Comparison of ENCODE assay signal across 7 cellular contexts in the genomic region with DNA sequence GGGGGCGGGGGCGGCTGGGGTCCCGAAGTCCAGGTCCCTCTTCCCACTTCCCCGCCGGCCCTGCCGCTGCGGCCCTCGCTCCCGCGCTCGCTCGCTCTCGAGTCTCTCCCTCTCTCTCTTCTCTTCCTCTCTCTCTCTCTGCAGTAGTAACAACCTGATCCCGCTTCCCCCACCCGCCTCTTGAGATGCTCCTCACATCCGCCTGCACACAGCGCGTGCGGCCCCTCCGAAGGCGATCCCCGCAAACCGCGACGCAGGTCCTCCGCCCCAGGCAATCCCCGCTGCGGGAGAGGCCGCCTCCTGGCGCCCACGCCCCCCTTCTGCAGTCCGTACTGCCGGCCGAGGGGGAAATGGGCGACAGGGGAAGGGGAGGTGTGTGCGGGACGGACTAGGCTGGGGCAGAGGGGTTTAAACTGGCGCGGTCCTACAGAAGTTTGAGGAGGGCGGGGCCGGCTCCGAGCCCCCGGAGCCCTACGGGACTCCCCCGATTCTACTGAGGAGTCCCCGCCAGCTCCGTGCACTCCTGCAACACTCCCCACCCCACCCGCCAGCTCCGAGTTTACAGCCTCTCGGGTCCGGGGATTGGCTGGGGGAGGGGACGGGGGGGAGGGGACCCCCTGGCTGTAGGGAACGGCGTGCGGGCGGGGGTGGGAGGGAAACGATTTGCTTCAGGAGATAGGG. TPM values are rescaled to one million over a fixed set of nuclear protein-coding genes. Genes with fewer than 3 reads are reported as not detected.
DNase-seq lines count a peak whose midpoint lies in the region; ATAC-seq and TF ChIP-seq lines count a peak whose summit lies in the region.
"Not testable (repeated sequence)": the region's sequence is repeated elsewhere in the genome, so short reads cannot be mapped to it uniquely, and the experiment has no call there.

No MANE protein-coding gene starts in this region.

- TF ChIP-seq CTCF in GM23338 (conservative IDR thresholded peaks at IDR 0.05; ENCODE audit: low read depth in 2 of 2); activated B cell treated with CpG ODN at 0.5 μM for 24 hours (IDR thresholded peaks at IDR 0.05); endodermal cell (conservative IDR thresholded peaks at IDR 0.05): not testable (repeated sequence)

- peaks cover 38% of the 10 kb centered on the region for H3K27me3 ChIP-seq in GM23338 (ENCODE audit: insufficient read depth)
- not testable (repeated sequence) for H3K27me3 ChIP-seq in endodermal cell (ENCODE audit: control insufficient read depth, insufficient read depth, low read length, poor library complexity, severe bottlenecking)

- H3K9me2 ChIP-seq in GM23338 (ENCODE audit: insufficient read depth) = not testable (repeated sequence)

- not testable (repeated sequence) for H3K27ac ChIP-seq in GM23338 (ENCODE audit: low read depth); endodermal cell (ENCODE audit: low read depth, low read length)

- not testable (repeated sequence) for H3K79me2 ChIP-seq in GM23338 (replicated peaks; ENCODE audit: insufficient read depth)

- not testable (repeated sequence) for DNase-seq in GM23338 (ENCODE audit: low spot score); activated B cell treated with CpG ODN at 0.5 μM for 24 hours; activated T-cell treated with anti-CD3 and anti-CD28 coated beads, Interleukin-2, amount 50 U/mL, for 72 hours; endodermal cell; left lobe of liver (ENCODE audit: low spot score); stimulated activated effector memory CD8-positive, alpha-beta T cell treated with anti-CD3 and anti-CD28 coated beads, Interleukin-12 subunit alpha, Interleukin-12 subunit beta, amount 100 ng/mL, for 72 hours (ENCODE audit: low spot score in 2 of 2)
- DNase-seq in naive thymus-derived CD8-positive, alpha-beta T cell = peak in 1 of 10 donors; percentile 10

- H3K27ac Mint-ChIP-seq in GM23338; activated B cell treated with CpG ODN at 0.5 μM for 24 hours; activated T-cell treated with anti-CD3 and anti-CD28 coated beads, Interleukin-2, amount 50 U/mL, for 72 hours; endodermal cell; naive thymus-derived CD8-positive, alpha-beta T cell; stimulated activated effector memory CD8-positive, alpha-beta T cell treated with anti-CD3 and anti-CD28 coated beads, Interleukin-12 subunit alpha, Interleukin-12 subunit beta, amount 100 ng/mL, for 72 hours: not testable (repeated sequence)

- POLR2A ChIA-PET in activated B cell treated with CpG ODN at 0.5 μM for 24 hours (lab: Charles Lee); naive thymus-derived CD8-positive, alpha-beta T cell (lab: Charles Lee): not testable (repeated sequence)

- H3K9me3 Mint-ChIP-seq in GM23338; activated B cell treated with CpG ODN at 0.5 μM for 24 hours; activated T-cell treated with anti-CD3 and anti-CD28 coated beads, Interleukin-2, amount 50 U/mL, for 72 hours; endodermal cell; naive thymus-derived CD8-positive, alpha-beta T cell; stimulated activated effector memory CD8-positive, alpha-beta T cell treated with anti-CD3 and anti-CD28 coated beads, Interleukin-12 subunit alpha, Interleukin-12 subunit beta, amount 100 ng/mL, for 72 hours: not testable (repeated sequence)

- intact Hi-C loops in activated B cell treated with CpG ODN at 0.5 μM for 24 hours (cut with micrococcal nuclease) = not testable (repeated sequence)

- ATAC-seq in GM23338 (peak; percentile 17), activated B cell treated with CpG ODN at 0.5 μM for 24 hours (ENCODE audit: low read depth) (peak; percentile 10), left lobe of liver (peak; percentile 24)
- peak; percentile 61 to 64 for ATAC-seq in activated T-cell treated with anti-CD3 and anti-CD28 coated beads, Interleukin-2, amount 50 U/mL, for 72 hours (replicated peaks in 1 of 2)
- ATAC-seq in naive thymus-derived CD8-positive, alpha-beta T cell = peak; percentile 65 to 81
- peak; percentile 60 for ATAC-seq in stimulated activated effector memory CD8-positive, alpha-beta T cell treated with anti-CD3 and anti-CD28 coated beads, Interleukin-12 subunit alpha, Interleukin-12 subunit beta, amount 100 ng/mL, for 72 hours

- H2AFZ ChIP-seq in GM23338 = not testable (repeated sequence)

- CTCF ChIA-PET in activated B cell treated with CpG ODN at 0.5 μM for 24 hours (lab: Charles Lee) = not testable (repeated sequence)

- H3K36me3 Mint-ChIP-seq in GM23338 (ENCODE audit: low read depth); activated B cell treated with CpG ODN at 0.5 μM for 24 hours (ENCODE audit: low read depth); activated T-cell treated with anti-CD3 and anti-CD28 coated beads, Interleukin-2, amount 50 U/mL, for 72 hours (ENCODE audit: insufficient read depth in 2 of 2); endodermal cell (ENCODE audit: low read depth); naive thymus-derived CD8-positive, alpha-beta T cell; stimulated activated effector memory CD8-positive, alpha-beta T cell treated with anti-CD3 and anti-CD28 coated beads, Interleukin-12 subunit alpha, Interleukin-12 subunit beta, amount 100 ng/mL, for 72 hours: not testable (repeated sequence)

- peak overlapping the region; percentile 49; the same call in 1 of the 2 replicates for H3K4me3 ChIP-seq in GM23338
- not testable (repeated sequence) for H3K4me3 ChIP-seq in endodermal cell (ENCODE audit: low read length)

- not testable (repeated sequence) for H3K36me3 ChIP-seq in GM23338 (ENCODE audit: insufficient read depth); endodermal cell (ENCODE audit: control insufficient read depth, insufficient read depth, low read length)

- H3K27me3 Mint-ChIP-seq in GM23338 (ENCODE audit: insufficient read depth, low read depth, poor library complexity) (peaks cover 12% of the 10 kb centered on the region), endodermal cell (ENCODE audit: insufficient read depth) (peaks cover 15% of the 10 kb centered on the region)
- H3K27me3 Mint-ChIP-seq in activated B cell treated with CpG ODN at 0.5 μM for 24 hours; activated T-cell treated with anti-CD3 and anti-CD28 coated beads, Interleukin-2, amount 50 U/mL, for 72 hours (ENCODE audit: low read depth); naive thymus-derived CD8-positive, alpha-beta T cell: not testable (repeated sequence)

- H3K4me1 Mint-ChIP-seq in GM23338; activated B cell treated with CpG ODN at 0.5 μM for 24 hours; activated T-cell treated with anti-CD3 and anti-CD28 coated beads, Interleukin-2, amount 50 U/mL, for 72 hours (ENCODE audit: low read depth); endodermal cell; naive thymus-derived CD8-positive, alpha-beta T cell; stimulated activated effector memory CD8-positive, alpha-beta T cell treated with anti-CD3 and anti-CD28 coated beads, Interleukin-12 subunit alpha, Interleukin-12 subunit beta, amount 100 ng/mL, for 72 hours: not testable (repeated sequence)

- WGBS in endodermal cell (ENCODE audit: insufficient coverage in 1 of 2, insufficient read length in 1 of 2), 2 experiments = no CpG with 5 or more reads among the region's 57 CpGs

- H4K20me1 ChIP-seq in GM23338 (replicated peaks; ENCODE audit: insufficient read depth) = not testable (repeated sequence)

- H3K4me3 Mint-ChIP-seq in GM23338 (peak overlapping the region; percentile 43; the same call in 2 of the 3 replicates), endodermal cell (peak overlapping the region; percentile 39)
- not testable (repeated sequence) for H3K4me3 Mint-ChIP-seq in activated B cell treated with CpG ODN at 0.5 μM for 24 hours
- H3K4me3 Mint-ChIP-seq in activated T-cell treated with anti-CD3 and anti-CD28 coated beads, Interleukin-2, amount 50 U/mL, for 72 hours = peak overlapping the region in 1 of 2 donors; percentile 65
- H3K4me3 Mint-ChIP-seq in naive thymus-derived CD8-positive, alpha-beta T cell = peak overlapping the region in 5 of 10 donors; percentile 40 to 72 (median 45)
- peak overlapping the region; percentile 32 for H3K4me3 Mint-ChIP-seq in stimulated activated effector memory CD8-positive, alpha-beta T cell treated with anti-CD3 and anti-CD28 coated beads, Interleukin-12 subunit alpha, Interleukin-12 subunit beta, amount 100 ng/mL, for 72 hours

- H3F3A ChIP-seq in GM23338 (replicated peaks; ENCODE audit: low read depth) = not testable (repeated sequence)

- not testable (repeated sequence) for H3K4me1 ChIP-seq in GM23338 (ENCODE audit: insufficient read depth); endodermal cell (ENCODE audit: control insufficient read depth, insufficient read depth, low read length)

- not testable (repeated sequence) for H3K9ac ChIP-seq in endodermal cell (ENCODE audit: extremely low read depth, low read length, poor library complexity, severe bottlenecking)

- peak overlapping the region; percentile 73; the same call in 1 of the 2 replicates for H3K4me2 ChIP-seq in GM23338

- H3K9me3 ChIP-seq in endodermal cell (ENCODE audit: control insufficient read depth, low read length) = not testable (repeated sequence)

RNA-seq across cellular contexts. Expression of gene GOLGA8T, which starts 57.4 kb away (rescaled TPM):
- total RNA-seq in GM23338 (2014; rRNA removed; shearing (Covaris generic)) = 0.42 and 0.54 TPM in 2 replicates
- polyA plus RNA-seq in GM23338 (2016; fragmentation: Nextera tagmentation; extraction: Ambion mirVana) = not detected in 2 replicates
- total RNA-seq in activated B cell treated with CpG ODN at 0.5 μM for 24 hours = not detected in 2 replicates
- total RNA-seq in activated T-cell treated with anti-CD3 and anti-CD28 coated beads, Interleukin-2, amount 50 U/mL, for 72 hours = under 1 TPM in 1 of 2 donors, not detected in 1; 0.19 TPM
- total RNA-seq in endodermal cell = under 1 TPM; 0.20 to 0.58 TPM
- 0.68 TPM for polyA plus RNA-seq in endodermal cell (2013, experiment 1 of 2)
- 0.50 TPM for polyA plus RNA-seq in endodermal cell (2013, experiment 2 of 2)
- total RNA-seq in left lobe of liver = 0.30 TPM
- not detected for total RNA-seq in naive thymus-derived CD8-positive, alpha-beta T cell
- not detected for polyA plus RNA-seq in naive thymus-derived CD8-positive, alpha-beta T cell

Comparison
In these comparisons a context has a peak if more than half of its experiments do, and no peak if none do; other contexts are left out.
1. ATAC-seq: peak in every context shown above with its lines; median percentile 73 in naive thymus-derived CD8-positive, alpha-beta T cell; 62 in activated T-cell treated with anti-CD3 and anti-CD28 coated beads, Interleukin-2, amount 50 U/mL, for 72 hours; 60 in stimulated activated effector memory CD8-positive, alpha-beta T cell treated with anti-CD3 and anti-CD28 coated beads, Interleukin-12 subunit alpha, Interleukin-12 subunit beta, amount 100 ng/mL, for 72 hours; 24 in left lobe of liver; 17 in GM23338; 10 in activated B cell treated with CpG ODN at 0.5 μM for 24 hours.